18 cellular contexts compared by ENCODE assay signal in the genomic region with DNA sequence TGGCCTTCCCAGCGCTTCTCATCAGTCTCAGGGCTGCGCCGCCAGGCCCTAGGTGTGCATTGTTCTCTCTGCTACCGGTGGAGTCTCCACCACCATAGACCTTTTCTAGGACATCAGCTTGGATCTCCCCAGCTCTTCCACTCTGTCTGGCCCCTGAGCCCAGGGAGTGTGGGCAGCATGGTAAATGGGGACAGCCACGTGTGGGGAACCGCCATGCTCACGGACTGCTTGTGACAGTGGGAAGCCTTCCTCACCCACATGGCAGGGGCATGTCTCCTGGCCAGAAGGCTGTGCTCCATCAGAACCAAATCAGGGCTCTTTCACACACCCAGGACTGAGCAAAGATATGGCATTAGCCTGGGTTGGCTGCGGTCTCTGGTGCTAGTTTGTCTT. TPM values are rescaled to one million over a fixed set of nuclear protein-coding genes. Genes with fewer than 3 reads are reported as not detected.
"Had no signal": no experiment of that assay in that cellular context is flagged by ENCODE, and none has a peak within 500 bp of the region (broad histone marks: within the 10 kb centered on the region; RNA-seq: fewer than 3 reads in every experiment).

No MANE protein-coding gene starts in this region.

- H3K4me1 ChIP-seq: ascending aorta, psoas muscle had no signal

- H3K36me3 Mint-ChIP-seq: naive B cell had no signal

- DNase-seq: activated CD4-positive, alpha-beta T cell treated with anti-CD3 and anti-CD28 coated beads, Interleukin-2, amount 50 U/mL, for 1 hour; activated T-cell treated with anti-CD3 and anti-CD28 coated beads, Interleukin-2, amount 50 U/mL, for 4 hours; effector CD4-positive, alpha-beta T cell; kidney; midbrain; naive B cell; stimulated activated CD4-positive, alpha-beta T cell treated with anti-CD3 and anti-CD28 coated beads, Interleukin-2, amount 100 ng/mL, for 48 hours; stimulated activated CD8-positive, alpha-beta memory T cell treated with anti-CD3 and anti-CD28 coated beads, Interleukin-4, amount 100 ng/mL, for 48 hours; stimulated activated naive CD8-positive, alpha-beta T cell treated with anti-CD3 and anti-CD28 coated beads, Interleukin-15, amount 100 ng/mL, for 72 hours; T1000 had no signal

- FAIRE-seq: frontal cortex, kidney had no signal

- H3K4me1 Mint-ChIP-seq: stimulated activated naive CD8-positive, alpha-beta T cell treated with anti-CD3 and anti-CD28 coated beads, Interleukin-15, amount 100 ng/mL, for 72 hours had no signal

- ATAC-seq: activated T-cell treated with anti-CD3 and anti-CD28 coated beads, Interleukin-2, amount 50 U/mL, for 4 hours; psoas muscle; sciatic nerve; stimulated activated naive CD8-positive, alpha-beta T cell treated with anti-CD3 and anti-CD28 coated beads, Interleukin-15, amount 100 ng/mL, for 72 hours had no signal

- H3K4me3 Mint-ChIP-seq: activated T-cell treated with anti-CD3 and anti-CD28 coated beads, Interleukin-2, amount 50 U/mL, for 4 hours; naive B cell; stimulated activated naive CD8-positive, alpha-beta T cell treated with anti-CD3 and anti-CD28 coated beads, Interleukin-15, amount 100 ng/mL, for 72 hours had no signal

- H3K4me3 ChIP-seq: ascending aorta, psoas muscle, thoracic aorta had no signal

- H3K27ac ChIP-seq: ascending aorta, psoas muscle, thoracic aorta, VCaP had no signal

- H3K9me3 ChIP-seq: ascending aorta, psoas muscle, thoracic aorta had no signal

- H3K27me3 ChIP-seq: ascending aorta had no signal

- H3K27me3 Mint-ChIP-seq: naive B cell; stimulated activated naive CD8-positive, alpha-beta T cell treated with anti-CD3 and anti-CD28 coated beads, Interleukin-15, amount 100 ng/mL, for 72 hours had no signal

- H3K36me3 ChIP-seq: ascending aorta, thoracic aorta had no signal

- H3K9me3 Mint-ChIP-seq: activated T-cell treated with anti-CD3 and anti-CD28 coated beads, Interleukin-2, amount 50 U/mL, for 4 hours; naive B cell; stimulated activated naive CD8-positive, alpha-beta T cell treated with anti-CD3 and anti-CD28 coated beads, Interleukin-15, amount 100 ng/mL, for 72 hours had no signal

RNA-seq across cellular contexts. Expression of a gene that starts 51.3 kb away (rescaled TPM):
- total RNA-seq: ascending aorta, fibroblast of lung, frontal cortex, lower leg skin, psoas muscle, sciatic nerve, thoracic aorta had no signal
